ENCODE assay signal across 13 cellular contexts in the genomic region with DNA sequence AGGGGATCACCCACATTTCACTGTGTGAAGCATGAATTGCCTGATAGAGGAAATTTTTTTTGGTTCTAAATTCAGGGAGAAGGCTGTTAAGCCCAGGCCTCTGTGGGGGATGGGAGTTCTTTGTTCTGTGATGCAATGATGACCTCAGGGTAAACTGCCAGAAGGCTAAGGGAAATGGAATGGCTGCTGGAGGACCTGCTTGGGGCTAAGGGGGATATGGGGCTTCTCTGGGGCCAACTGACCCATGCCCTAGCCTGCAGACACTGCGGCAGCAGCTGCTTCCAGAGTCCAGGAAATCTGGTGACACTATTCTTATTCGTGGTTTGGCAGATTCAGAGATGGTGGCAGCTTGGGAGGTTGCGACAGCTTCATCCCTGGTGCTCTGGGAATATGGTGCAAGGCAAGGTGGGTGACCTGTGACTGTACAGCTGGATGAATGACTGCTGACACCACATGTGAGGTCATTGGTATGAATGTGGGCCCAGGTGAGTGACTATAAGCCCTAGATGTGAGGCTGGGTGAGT. TPM values are rescaled to one million over a fixed set of nuclear protein-coding genes. Genes with fewer than 3 reads are reported as not detected.
DNase-seq lines count a peak whose midpoint lies in the region; ATAC-seq and TF ChIP-seq lines count a peak whose summit lies in the region.
"Had no signal": no experiment of that assay in that cellular context is flagged by ENCODE, and none has a peak within 500 bp of the region (broad histone marks: within the 10 kb centered on the region; RNA-seq: fewer than 3 reads in every experiment).

No MANE protein-coding gene starts in this region.

- H3K4me3 ChIP-seq in RWPE2 (ENCODE audit: severe bottlenecking) = no peak overlapping the region
- H3K4me3 ChIP-seq: A549, heart left ventricle had no signal

- TF ChIP-seq CTCF in RWPE2 (IDR thresholded peaks at IDR 0.05; ENCODE audit: poor library complexity, severe bottlenecking) (no peak), GM10266 (IDR thresholded peaks at IDR 0.05; ENCODE audit: control insufficient read depth, insufficient read depth, low read depth, missing control alignments) (no peak)

- H3K9me3 ChIP-seq in RWPE2 (ENCODE audit: severe bottlenecking) = no peaks in the 10 kb centered on the region
- H3K9me3 ChIP-seq: A549, heart left ventricle had no signal

- ATAC-seq in Right ventricle myocardium superior (ENCODE audit: poor library complexity) = peak; percentile 42
- ATAC-seq in RWPE2 (ENCODE audit: low read depth) = peak; percentile 39
- no peak for ATAC-seq in GM21381 (IDR thresholded peaks at IDR 0.05; ENCODE audit: unreplicated experiment)
- ATAC-seq: activated CD4-positive, alpha-beta T cell treated with anti-CD3 and anti-CD28 coated beads for 36 hours had no signal

- intact Hi-C loops in Right ventricle myocardium superior (cut with DNase I) = no loop called here
- intact Hi-C loops in cardiac septum (cut with DNase I) = no loop called here

- peaks cover 4% of the 10 kb centered on the region for H3K4me1 ChIP-seq in RWPE2 (ENCODE audit: insufficient read depth, poor library complexity, severe bottlenecking)
- H3K4me1 ChIP-seq: heart left ventricle had no signal

- H3K27ac ChIP-seq in RWPE2 (ENCODE audit: poor library complexity, severe bottlenecking) = peak overlapping the region; percentile 6
- H3K27ac ChIP-seq: A549, heart left ventricle had no signal

- no peaks in the 10 kb centered on the region for H3K36me3 ChIP-seq in RWPE2 (ENCODE audit: low read depth)

- H3K27me3 ChIP-seq in RWPE2 (ENCODE audit: insufficient read depth, poor library complexity, severe bottlenecking) = no peaks in the 10 kb centered on the region
- H3K27me3 ChIP-seq: heart left ventricle had no signal

- DNase-seq in Right ventricle myocardium superior (no peak), cardiac septum (ENCODE audit: low spot score) (no peak), RWPE2 (ENCODE audit: low spot score) (no peak), fibroblast of peridontal ligament (ENCODE audit: extremely low read depth) (peak; percentile 38), retina (no peak), GM10266 (ENCODE audit: extremely low spot score) (no peak), NCI-H2081 (lab: John Stamatoyannopoulos, UW) (no peak)
- DNase-seq: activated CD4-positive, alpha-beta T cell treated with anti-CD3 and anti-CD28 coated beads for 36 hours; activated gamma-delta T cell treated with Interleukin-2 at 50 U/mL for 16 hours; heart left ventricle; NCI-H345 had no signal

RNA-seq across cellular contexts. Expression of a gene that starts 30.3 kb away (rescaled TPM):
- 217 TPM for total RNA-seq in Right ventricle myocardium superior
- 309 TPM for total RNA-seq in cardiac septum

RNA-seq across cellular contexts. Expression of a gene that starts 37.6 kb away (rescaled TPM):
- total RNA-seq in Right ventricle myocardium superior (4.8 TPM), cardiac septum (5.6 TPM)

RNA-seq across cellular contexts. Expression of a gene that starts 52.6 kb away (rescaled TPM):
- total RNA-seq in Right ventricle myocardium superior (48.7 TPM), cardiac septum (133 TPM)

RNA-seq across cellular contexts. Expression of a gene that starts 54.2 kb away (rescaled TPM):
- total RNA-seq in Right ventricle myocardium superior = 8.2 TPM
- 9.3 TPM for total RNA-seq in cardiac septum
